ENCODE assay signal across 7 cellular contexts in genomic region chrX:41825796-41826195, GRCh38.
"Had no signal": no experiment of that assay in that cellular context is flagged by ENCODE, and none has a peak within 500 bp of the region (broad histone marks: within the 10 kb centered on the region; RNA-seq: fewer than 3 reads in every experiment).

No MANE protein-coding gene starts in this region.

- FAIRE-seq: HepG2, K562 had no signal

- H3K4me3 ChIP-seq: K562 had no signal

- DNase-seq: IMR-90, KBM-7, KG1 had no signal

- H3K4me3 Mint-ChIP-seq: IgD-negative memory B cell had no signal

- H3K27me3 Mint-ChIP-seq: IgD-negative memory B cell had no signal

- ATAC-seq: HepG2, K562 had no signal

- H3K27ac ChIP-seq: HL-60 had no signal

- H3K27ac Mint-ChIP-seq: IgD-negative memory B cell had no signal
